Comparison of ENCODE assay signal across 2 cellular contexts in genomic region chr12:45170456-45171042, GRCh38.
TF ChIP-seq lines count a peak whose summit lies in the region.

No MANE protein-coding gene starts in this region.

TF ChIP-seq in GM12891, 5 proteins besides CTCF, POLR2A, EP300 and RAD21:
- no peak for TF ChIP-seq SPI1 (IDR thresholded peaks at IDR 0.05; ENCODE audit: low read depth, low read length)
- no peak for TF ChIP-seq TAF1 (IDR thresholded peaks at IDR 0.05; ENCODE audit: low read depth, low read length)
- TF ChIP-seq POLR2AphosphoS5 (IDR thresholded peaks at IDR 0.05; ENCODE audit: low read depth, low read length), result no peak
- TF ChIP-seq PAX5 (IDR thresholded peaks at IDR 0.05; ENCODE audit: insufficient read depth, low read length, severe bottlenecking), result no peak
- TF ChIP-seq POU2F2 (IDR thresholded peaks at IDR 0.05; ENCODE audit: low read depth, low read length), result no peak

TF ChIP-seq in H1, 55 proteins besides CTCF, POLR2A, EP300 and RAD21:
- TF ChIP-seq ZNF274 (IDR thresholded peaks at IDR 0.05; ENCODE audit: borderline replicate concordance, extremely low read depth, low read length) (no peak), CBX8 (IDR thresholded peaks at IDR 0.05; ENCODE audit: borderline replicate concordance, low read depth, low read length) (no peak), KDM1A (IDR thresholded peaks at IDR 0.05; ENCODE audit: borderline replicate concordance, low read length) (no peak), SP4 (IDR thresholded peaks at IDR 0.05; ENCODE audit: low read length) (no peak), TBP (IDR thresholded peaks at IDR 0.05; ENCODE audit: low read depth, low read length) (no peak), KDM4A (IDR thresholded peaks at IDR 0.05; ENCODE audit: low read depth, low read length, severe bottlenecking) (no peak), TCF12 (IDR thresholded peaks at IDR 0.05; ENCODE audit: low read depth, low read length) (no peak), BCL11A (IDR thresholded peaks at IDR 0.05; ENCODE audit: low read depth in 2 of 2, low read length in 2 of 2) (no peak), ATF3 (IDR thresholded peaks at IDR 0.05; ENCODE audit: insufficient read depth, low read depth, low read length) (no peak)
